ENCODE assay signal across 26 cellular contexts in the genomic region with DNA sequence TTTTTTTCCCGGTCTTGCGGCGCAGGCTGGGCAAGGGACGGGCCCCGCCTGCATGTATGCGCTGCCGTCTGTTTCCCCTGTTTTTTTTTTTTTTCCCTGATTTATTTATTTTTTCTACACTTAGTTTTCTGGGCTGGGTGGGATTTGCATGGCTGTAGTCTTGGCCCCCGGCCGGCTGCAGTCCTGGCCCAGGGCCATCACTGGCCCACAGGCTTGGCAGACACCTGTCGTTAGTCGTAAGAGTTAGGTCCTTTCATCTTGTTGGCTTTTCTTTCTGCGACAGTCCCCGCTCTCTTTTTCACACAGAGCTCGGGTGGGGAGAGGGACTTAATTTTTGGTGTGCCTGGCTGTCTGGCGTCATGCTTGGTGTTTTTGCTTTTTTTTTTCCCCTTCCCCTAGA.
DNase-seq lines count a peak whose midpoint lies in the region; ATAC-seq lines count a peak whose summit lies in the region.
"Had no signal": no experiment of that assay in that cellular context is flagged by ENCODE, and none has a peak within 500 bp of the region (broad histone marks: within the 10 kb centered on the region; RNA-seq: fewer than 3 reads in every experiment).

No MANE protein-coding gene starts in this region.

- peak; percentile 1 for DNase-seq in NCI-H1105 treated with DMSO at 0.1 percent for 48 hours (lab: John Stamatoyannopoulos, UW)
- no peak for DNase-seq in NCI-H1105 (lab: John Stamatoyannopoulos, UW)
- DNase-seq in stimulated activated CD4-positive, alpha-beta T cell treated with anti-CD3 and anti-CD28 coated beads, Interleukin-4, amount 100 ng/mL, for 24 hours = peak; percentile 3
- no peak for DNase-seq in stimulated activated CD4-positive, alpha-beta T cell treated with anti-CD3 and anti-CD28 coated beads, Interleukin-2, amount 100 ng/mL, for 24 hours
- DNase-seq in mucosa of gallbladder (ENCODE audit: low spot score) = peak; percentile 7
- no peak for DNase-seq in glomerular visceral epithelial cell (ENCODE audit: extremely low spot score)
- DNase-seq in NCI-H2196 treated with DMSO at 0.1 percent for 48 hours (lab: John Stamatoyannopoulos, UW; ENCODE audit: unreplicated experiment) = no peak
- DNase-seq: activated CD4-positive, alpha-beta memory T cell treated with anti-CD3 and anti-CD28 coated beads for 36 hours; activated CD4-positive, alpha-beta T cell treated with anti-CD3 and anti-CD28 coated beads for 1 hour; COR-L47; DMS79; effector memory CD8-positive, alpha-beta T cell; GF-D8; GOT3; HFFc6; IMR-90; MV-4-11; NCI-H1694; NCI-H2171; NCI-H524; occipital lobe; PC-9; stimulated activated naive B cell treated with anti-CD40 and anti-IgM and Interleukin-4, amounts not matched to agents 10 μg/mL and 1 μg/mL and 100 μg/mL, for 72 hours had no signal

- no peak for ATAC-seq in GM18868 (IDR thresholded peaks at IDR 0.05; ENCODE audit: unreplicated experiment)
- ATAC-seq: effector memory CD8-positive, alpha-beta T cell; naive thymus-derived CD8-positive, alpha-beta T cell; Right ventricle myocardium inferior; stimulated activated naive B cell treated with anti-CD40 and anti-IgM and Interleukin-4, amounts not matched to agents 10 μg/mL and 1 μg/mL and 100 μg/mL, for 72 hours had no signal

Comparison
In these comparisons a context has a peak if more than half of its experiments do, and no peak if none do; other contexts are left out.
1. DNase-seq: peak in NCI-H1105 treated with DMSO at 0.1 percent for 48 hours (single experiment), stimulated activated CD4-positive, alpha-beta T cell treated with anti-CD3 and anti-CD28 coated beads, Interleukin-4, amount 100 ng/mL, for 24 hours (single experiment) and mucosa of gallbladder (single experiment); none in NCI-H1105 (single experiment), stimulated activated CD4-positive, alpha-beta T cell treated with anti-CD3 and anti-CD28 coated beads, Interleukin-2, amount 100 ng/mL, for 24 hours (0 of 2), glomerular visceral epithelial cell (single experiment) and NCI-H2196 treated with DMSO at 0.1 percent for 48 hours (single experiment).